10 cellular contexts compared by ENCODE assay signal in genomic region chr10:51878695-51879094, GRCh38.
DNase-seq lines count a peak whose midpoint lies in the region; ATAC-seq and TF ChIP-seq lines count a peak whose summit lies in the region.
"Had no signal": no experiment of that assay in that cellular context is flagged by ENCODE, and none has a peak within 500 bp of the region (broad histone marks: within the 10 kb centered on the region; RNA-seq: fewer than 3 reads in every experiment).

No MANE protein-coding gene starts in this region.

- H3K27me3 Mint-ChIP-seq in neural progenitor cell (ENCODE audit: insufficient read depth, low read depth), result no peaks in the 10 kb centered on the region

- H3K4me3 ChIP-seq in neural progenitor cell, result no peak overlapping the region

- DNase-seq in neural progenitor cell (ENCODE audit: low spot score) (no peak), GM10266 (ENCODE audit: extremely low spot score) (no peak), NCI-H146 (lab: John Stamatoyannopoulos, UW) (no peak)
- DNase-seq in stimulated activated naive CD4-positive, alpha-beta T cell (lab: John Stamatoyannopoulos, UW), result no peak
- DNase-seq: activated T-cell treated with anti-CD3 and anti-CD28 coated beads, Interleukin-2, amount 50 U/mL, for 1 hour had no signal

- no peaks in the 10 kb centered on the region for H3K9me3 Mint-ChIP-seq in neural progenitor cell

- peak overlapping the region; percentile 78 for H3K27ac ChIP-seq in neural progenitor cell
- H3K27ac ChIP-seq: RWPE1 had no signal

- H3K9me3 ChIP-seq in neural progenitor cell (ENCODE audit: low read depth), result no peaks in the 10 kb centered on the region

- H3K4me2 ChIP-seq in neural progenitor cell, result peak overlapping the region; percentile 35

- H3K4me1 ChIP-seq in neural progenitor cell, result peaks cover 45% of the 10 kb centered on the region

- no peaks in the 10 kb centered on the region for H4K20me1 ChIP-seq in neural progenitor cell (ENCODE audit: low read depth)

- H3K4me3 Mint-ChIP-seq in neural progenitor cell, result no peak overlapping the region

- no peaks in the 10 kb centered on the region for H3K36me3 Mint-ChIP-seq in neural progenitor cell

- peaks cover 27% of the 10 kb centered on the region for H3K4me1 Mint-ChIP-seq in neural progenitor cell

- H3K79me2 ChIP-seq in neural progenitor cell (ENCODE audit: low read depth), result no peaks in the 10 kb centered on the region

- H3K9ac ChIP-seq in neural progenitor cell, result no peak overlapping the region

- H2AFZ ChIP-seq in neural progenitor cell (replicated peaks), result no peak overlapping the region

- TF ChIP-seq CTCF in neural progenitor cell (IDR thresholded peaks at IDR 0.05) (no peak), GM10266 (IDR thresholded peaks at IDR 0.05; ENCODE audit: control insufficient read depth, insufficient read depth, low read depth, missing control alignments) (no peak)

- H3K36me3 ChIP-seq in neural progenitor cell, result no peaks in the 10 kb centered on the region

- H3K27me3 ChIP-seq in neural progenitor cell, result no peaks in the 10 kb centered on the region

- ATAC-seq in GM18909 (IDR thresholded peaks at IDR 0.05; ENCODE audit: poor library complexity, unreplicated experiment) (peak; percentile 9), HG02588 (IDR thresholded peaks at IDR 0.05; ENCODE audit: unreplicated experiment) (peak; percentile 3), SK-N-SH treated with all-trans-retinoic acid at 6 μM for 48 hours (peak; percentile 82), GM18873 (IDR thresholded peaks at IDR 0.05; ENCODE audit: low FRiP score, unreplicated experiment) (no peak)

- peaks cover 24% of the 10 kb centered on the region for H3F3A ChIP-seq in neural progenitor cell (ENCODE audit: low read depth)

- peak overlapping the region; percentile 40 for H3K27ac Mint-ChIP-seq in neural progenitor cell

TF ChIP-seq in SK-N-SH treated with all-trans-retinoic acid at 6 μM for 48 hours, 23 proteins besides CTCF, POLR2A, EP300 and RAD21:
- TF ChIP-seq ZC3H10 (CRISPR knock-in tag; IDR thresholded peaks at IDR 0.05) (0 out of 2 replicates have a peak, but pooled peaks have one; percentile 41), OSR1 (CRISPR knock-in tag; IDR thresholded peaks at IDR 0.05) (no peak), ISL1 (CRISPR knock-in tag; IDR thresholded peaks at IDR 0.05) (peak; percentile 51), TOX (CRISPR knock-in tag; IDR thresholded peaks at IDR 0.05; ENCODE audit: borderline replicate concordance) (peak; percentile 32; the same call in 1 of the 2 replicates)
